ENCODE assay signal across 30 cellular contexts in the genomic region with DNA sequence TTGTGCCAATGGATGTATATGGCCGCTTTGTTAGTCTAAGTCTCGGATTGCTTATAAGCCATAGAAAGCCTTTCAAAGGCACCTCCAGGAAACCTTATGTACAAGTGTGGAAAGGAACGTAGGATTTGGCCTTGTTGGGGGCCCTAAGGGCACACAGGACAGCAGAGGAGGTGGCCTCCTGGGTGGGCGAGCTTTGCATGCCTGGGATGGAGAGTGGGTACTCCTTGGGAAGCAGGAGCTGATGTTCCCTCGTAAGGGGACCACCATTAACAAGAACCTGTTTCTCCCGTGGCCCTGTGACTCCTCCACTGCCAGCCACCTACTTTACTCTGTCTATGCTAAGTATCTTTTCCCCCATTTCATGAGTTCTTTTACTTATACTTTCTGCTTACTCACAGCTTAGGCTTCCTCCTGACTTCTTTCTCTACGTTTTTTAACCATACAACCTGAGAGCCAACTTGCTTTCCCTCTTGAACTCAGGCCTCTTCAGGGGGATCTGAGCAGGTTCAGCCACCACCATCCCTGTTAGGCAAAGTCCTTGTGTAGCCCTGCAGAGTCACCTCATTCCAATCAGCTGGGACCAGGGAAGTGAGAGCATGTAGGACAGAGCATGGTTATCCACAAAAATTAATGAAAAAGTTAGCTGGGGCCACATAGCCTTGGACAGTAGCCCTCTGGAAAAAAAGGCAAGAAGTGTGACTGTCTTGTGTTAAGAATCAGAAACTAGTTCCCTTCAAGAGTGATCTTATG.
"Had no signal": no experiment of that assay in that cellular context is flagged by ENCODE, and none has a peak within 500 bp of the region (broad histone marks: within the 10 kb centered on the region; RNA-seq: fewer than 3 reads in every experiment).

No MANE protein-coding gene starts in this region.

- H3K4me1 ChIP-seq: ascending aorta, SJSA1 had no signal

- H3K9ac ChIP-seq: SK-N-SH had no signal

- H3K27ac Mint-ChIP-seq: activated CD4-positive, alpha-beta T cell treated with anti-CD3 and anti-CD28 coated beads, Interleukin-2, amount 10 ng/mL, durations not matched to agents 24 days and 14 days; activated CD8-positive, alpha-beta T cell treated with anti-CD3 and anti-CD28 coated beads for 36 hours; activated naive CD4-positive, alpha-beta T cell treated with anti-CD3 and anti-CD28 coated beads, Interleukin-2, amount 50 U/mL, for 24 hours; activated naive CD8-positive, alpha-beta T cell treated with anti-CD3 and anti-CD28 coated beads, Interleukin-2, amount 10 ng/mL, durations not matched to agents 7 days and 5 days; activated T-cell treated with anti-CD3 and anti-CD28 coated beads, Interleukin-2, amount 50 U/mL, for 24 hours; activated T-helper 2 cell treated with anti-CD3 and anti-CD28 coated beads, Interferon-gamma antibody, Interleukin-2, Interleukin-4, amounts not matched to agents 10 μg/mL and 5 μg/mL and 100 μg/mL, durations not matched to agents 14 hours and 24 hours and 36 hours; IgD-negative memory B cell; T-helper 1 cell treated with Interleukin-12 subunit alpha and Interleukin-12 subunit beta and Interleukin-4 antibody, amounts not matched to agents 30 μg/mL and 1 μg/mL, for 36 hours; T-helper 2 cell treated with Interferon-gamma antibody and Interleukin-4, amounts not matched to agents 5 μg/mL and 100 μg/mL, for 36 hours had no signal

- H3K36me3 ChIP-seq: ascending aorta, SJSA1 had no signal

- H3K4me3 ChIP-seq: ascending aorta, cardiac muscle cell, PC-9, SJSA1 had no signal

- H3K27me3 ChIP-seq: ascending aorta, cardiac muscle cell, SJSA1 had no signal

- H3K4me1 Mint-ChIP-seq: activated CD4-positive, alpha-beta T cell treated with anti-CD3 and anti-CD28 coated beads, Interleukin-2, amount 10 ng/mL, durations not matched to agents 24 days and 14 days; activated naive CD4-positive, alpha-beta T cell treated with anti-CD3 and anti-CD28 coated beads, Interleukin-2, amount 50 U/mL, for 24 hours; activated naive CD8-positive, alpha-beta T cell treated with anti-CD3 and anti-CD28 coated beads, Interleukin-2, amount 10 ng/mL, durations not matched to agents 7 days and 5 days; IgD-negative memory B cell had no signal

- H2AFZ ChIP-seq: PC-9 had no signal

- H3K4me3 Mint-ChIP-seq: activated CD4-positive, alpha-beta T cell treated with anti-CD3 and anti-CD28 coated beads, Interleukin-2, amount 10 ng/mL, durations not matched to agents 24 days and 14 days; activated CD8-positive, alpha-beta T cell treated with anti-CD3 and anti-CD28 coated beads for 36 hours; activated naive CD4-positive, alpha-beta T cell treated with anti-CD3 and anti-CD28 coated beads, Interleukin-2, amount 50 U/mL, for 24 hours; activated naive CD8-positive, alpha-beta T cell treated with anti-CD3 and anti-CD28 coated beads, Interleukin-2, amount 10 ng/mL, durations not matched to agents 7 days and 5 days; activated T-cell treated with anti-CD3 and anti-CD28 coated beads, Interleukin-2, amount 50 U/mL, for 24 hours; IgD-negative memory B cell; T-helper 1 cell treated with Interleukin-12 subunit alpha and Interleukin-12 subunit beta and Interleukin-4 antibody, amounts not matched to agents 30 μg/mL and 1 μg/mL, for 36 hours; T-helper 2 cell treated with Interferon-gamma antibody and Interleukin-4, amounts not matched to agents 5 μg/mL and 100 μg/mL, for 36 hours had no signal

- H3K9me3 ChIP-seq: ascending aorta, SJSA1, SK-N-SH had no signal

- H3K36me3 Mint-ChIP-seq: activated naive CD4-positive, alpha-beta T cell treated with anti-CD3 and anti-CD28 coated beads, Interleukin-2, amount 50 U/mL, for 24 hours; activated naive CD8-positive, alpha-beta T cell treated with anti-CD3 and anti-CD28 coated beads, Interleukin-2, amount 10 ng/mL, durations not matched to agents 7 days and 5 days; IgD-negative memory B cell had no signal

- H3K9me2 ChIP-seq: SK-N-SH had no signal

- H3K4me2 ChIP-seq: PC-9, SK-N-SH had no signal

- H3K27ac ChIP-seq: ascending aorta, PC-9, RWPE1, SJSA1 had no signal

- DNase-seq: activated CD4-positive, alpha-beta T cell treated with anti-CD3 and anti-CD28 coated beads, Interleukin-2, amount 10 ng/mL, durations not matched to agents 24 days and 14 days; activated CD4-positive, alpha-beta T cell treated with anti-CD3 and anti-CD28 coated beads, Interleukin-2, amount 50 U/mL, for 4 hours; activated CD8-positive, alpha-beta T cell treated with anti-CD3 and anti-CD28 coated beads for 36 hours; activated gamma-delta T cell; activated naive CD4-positive, alpha-beta T cell treated with Interleukin-2 at 50 U/mL for 16 hours; activated naive CD8-positive, alpha-beta T cell treated with anti-CD3 and anti-CD28 coated beads, Interleukin-2, amount 10 ng/mL, durations not matched to agents 7 days and 5 days; activated T-cell treated with anti-CD3 and anti-CD28 coated beads, Interleukin-2, amount 50 U/mL, for 24 hours; amygdala; Karpas-422; KBM-7; NCI-H1105; NCI-H1930; NCI-H2081 treated with DMSO at 0.1 percent for 48 hours; NCI-H2171; NCI-H226; NCI-H446 treated with DMSO at 0.1 percent for 48 hours; NCI-H524; NK-92 treated with Interleukin-12 subunit alpha and Interleukin-12 subunit beta, amount 100 ng/mL, for 24 hours; PC-9; SHP77; SK-N-SH had no signal

- H3K27me3 Mint-ChIP-seq: activated CD4-positive, alpha-beta T cell treated with anti-CD3 and anti-CD28 coated beads, Interleukin-2, amount 10 ng/mL, durations not matched to agents 24 days and 14 days; activated CD8-positive, alpha-beta T cell treated with anti-CD3 and anti-CD28 coated beads for 36 hours; activated naive CD4-positive, alpha-beta T cell treated with anti-CD3 and anti-CD28 coated beads, Interleukin-2, amount 50 U/mL, for 24 hours; activated naive CD8-positive, alpha-beta T cell treated with anti-CD3 and anti-CD28 coated beads, Interleukin-2, amount 10 ng/mL, durations not matched to agents 7 days and 5 days; activated T-cell treated with anti-CD3 and anti-CD28 coated beads, Interleukin-2, amount 50 U/mL, for 24 hours; IgD-negative memory B cell had no signal

- ATAC-seq: activated CD8-positive, alpha-beta T cell treated with anti-CD3 and anti-CD28 coated beads for 36 hours had no signal

- H3K9me3 Mint-ChIP-seq: activated CD4-positive, alpha-beta T cell treated with anti-CD3 and anti-CD28 coated beads, Interleukin-2, amount 10 ng/mL, durations not matched to agents 24 days and 14 days; activated naive CD4-positive, alpha-beta T cell treated with anti-CD3 and anti-CD28 coated beads, Interleukin-2, amount 50 U/mL, for 24 hours; activated T-cell treated with anti-CD3 and anti-CD28 coated beads, Interleukin-2, amount 50 U/mL, for 24 hours; activated T-helper 2 cell treated with anti-CD3 and anti-CD28 coated beads, Interferon-gamma antibody, Interleukin-2, Interleukin-4, amounts not matched to agents 10 μg/mL and 5 μg/mL and 100 μg/mL, durations not matched to agents 14 hours and 24 hours and 36 hours; T-helper 1 cell treated with Interleukin-12 subunit alpha and Interleukin-12 subunit beta and Interleukin-4 antibody, amounts not matched to agents 30 μg/mL and 1 μg/mL, for 36 hours had no signal
